In the genomic region with DNA sequence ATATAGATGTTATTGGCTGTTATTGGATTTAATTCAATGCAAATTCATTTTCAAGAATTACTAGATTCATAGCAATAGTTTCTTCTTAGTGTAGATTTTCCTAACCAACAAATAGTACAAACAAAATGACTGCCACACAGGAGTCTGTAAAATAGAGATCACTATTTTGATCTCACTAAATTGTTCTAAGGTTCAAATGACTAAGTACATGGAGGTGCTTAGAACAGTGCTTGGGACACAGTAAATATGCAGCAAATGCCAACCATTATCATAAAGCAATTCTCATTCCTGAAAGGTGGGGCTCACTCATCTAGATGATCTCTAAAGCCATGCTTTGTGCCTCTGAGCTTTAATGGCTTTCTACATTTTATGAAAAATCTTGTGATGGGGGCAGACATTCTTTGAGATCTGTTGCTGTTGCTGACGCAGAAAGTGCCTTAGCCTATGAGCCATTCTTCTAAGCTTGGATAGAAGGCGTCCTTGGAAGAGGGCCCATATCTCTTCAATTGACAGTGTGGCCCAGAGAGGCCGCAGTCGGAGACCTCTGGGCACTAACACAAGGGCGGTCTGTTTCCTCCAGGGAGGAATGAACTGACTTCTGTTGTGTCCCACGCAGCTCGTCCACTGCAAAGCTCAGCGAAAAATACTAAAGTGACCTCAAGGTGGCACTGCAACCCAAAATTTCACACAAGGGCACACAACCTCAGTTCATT, we compare ENCODE assay signal across 8 cellular contexts. TPM values are rescaled to one million over a fixed set of nuclear protein-coding genes. Genes with fewer than 3 reads are reported as not detected.
A peak's percentile ranks its signal among the peaks of the same experiment; 100 is the strongest.
DNase-seq lines count a peak whose midpoint lies in the region; ATAC-seq and TF ChIP-seq lines count a peak whose summit lies in the region.

No MANE protein-coding gene starts in this region.

- H3K4me3 Mint-ChIP-seq in activated naive CD4-positive, alpha-beta T cell treated with anti-CD3 and anti-CD28 coated beads, Interleukin-2, amount 10 ng/mL, durations not matched to agents 7 days and 5 days, result no peak overlapping the region
- H3K4me3 Mint-ChIP-seq in osteocyte (ENCODE audit: unreplicated experiment), result no peak overlapping the region
- no peak overlapping the region for H3K4me3 Mint-ChIP-seq in type B pancreatic cell

- peaks cover 3% of the 10 kb centered on the region; the same call in 1 of the 2 replicates for H3K4me1 ChIP-seq in SJSA1 (replicated peaks)

- H3K9me3 Mint-ChIP-seq in activated naive CD4-positive, alpha-beta T cell treated with anti-CD3 and anti-CD28 coated beads, Interleukin-2, amount 10 ng/mL, durations not matched to agents 7 days and 5 days, result peaks cover 4% of the 10 kb centered on the region
- H3K9me3 Mint-ChIP-seq in osteocyte (ENCODE audit: unreplicated experiment), result no peaks in the 10 kb centered on the region
- H3K9me3 Mint-ChIP-seq in type B pancreatic cell, result no peaks in the 10 kb centered on the region

- peaks cover 51% of the 10 kb centered on the region for H3K4me1 Mint-ChIP-seq in activated naive CD4-positive, alpha-beta T cell treated with anti-CD3 and anti-CD28 coated beads, Interleukin-2, amount 10 ng/mL, durations not matched to agents 7 days and 5 days
- H3K4me1 Mint-ChIP-seq in osteocyte (ENCODE audit: unreplicated experiment) (peaks cover 4% of the 10 kb centered on the region), type B pancreatic cell (ENCODE audit: unreplicated experiment) (peaks cover 5% of the 10 kb centered on the region)

- peaks cover 8% of the 10 kb centered on the region for H3K36me3 Mint-ChIP-seq in activated naive CD4-positive, alpha-beta T cell treated with anti-CD3 and anti-CD28 coated beads, Interleukin-2, amount 10 ng/mL, durations not matched to agents 7 days and 5 days
- H3K36me3 Mint-ChIP-seq in osteocyte (ENCODE audit: unreplicated experiment) (no peaks in the 10 kb centered on the region), type B pancreatic cell (no peaks in the 10 kb centered on the region)

- peak; percentile 71 for TF ChIP-seq CTCF in AG10803 (conservative IDR thresholded peaks at IDR 0.05; ENCODE audit: low read length)
- peak; percentile 84 for TF ChIP-seq CTCF in osteocyte (IDR thresholded peaks at IDR 0.05)
- TF ChIP-seq CTCF in type B pancreatic cell (conservative IDR thresholded peaks at IDR 0.05), result peak; percentile 90

- DNase-seq in AG10803 (ENCODE audit: low read depth) (peak; percentile 62), H7 (peak; percentile 21), SJSA1 (ENCODE audit: low read depth in 1 of 2, low spot score in 2 of 2) (peak; percentile 15 to 45), globus pallidus (ENCODE audit: low spot score) (peak; percentile 99), osteocyte (ENCODE audit: extremely low spot score, unreplicated experiment) (no peak), type B pancreatic cell (ENCODE audit: extremely low spot score, unreplicated experiment) (no peak)
- peak; percentile 76 for DNase-seq in activated naive CD4-positive, alpha-beta T cell treated with anti-CD3 and anti-CD28 coated beads, Interleukin-2, amount 10 ng/mL, durations not matched to agents 7 days and 5 days

- H3K4me3 ChIP-seq in AG10803 (ENCODE audit: low read length) (no peak overlapping the region), H7 (ENCODE audit: insufficient read depth, low read depth, low read length) (no peak overlapping the region), SJSA1 (no peak overlapping the region)

- no peak overlapping the region for H3K27ac Mint-ChIP-seq in activated naive CD4-positive, alpha-beta T cell treated with anti-CD3 and anti-CD28 coated beads, Interleukin-2, amount 10 ng/mL, durations not matched to agents 7 days and 5 days
- H3K27ac Mint-ChIP-seq in osteocyte (ENCODE audit: unreplicated experiment) (no peak overlapping the region), type B pancreatic cell (peak overlapping the region; percentile 51)

- H3K27me3 ChIP-seq in H7 (ENCODE audit: control insufficient read depth, insufficient read depth, low read length), result no peaks in the 10 kb centered on the region
- H3K27me3 ChIP-seq in SJSA1 (replicated peaks), result no peaks in the 10 kb centered on the region

- no peaks in the 10 kb centered on the region for H3K9me3 ChIP-seq in SJSA1 (replicated peaks)

- ATAC-seq in GM21381 (IDR thresholded peaks at IDR 0.05; ENCODE audit: unreplicated experiment), result no peak

- H3K36me3 ChIP-seq in H7 (replicated peaks; ENCODE audit: control insufficient read depth, insufficient read depth, low read length) (no peaks in the 10 kb centered on the region), SJSA1 (no peaks in the 10 kb centered on the region)

- CTCF ChIA-PET in activated naive CD4-positive, alpha-beta T cell treated with anti-CD3 and anti-CD28 coated beads, Interleukin-2, amount 10 ng/mL, durations not matched to agents 7 days and 5 days (lab: Charles Lee), result interaction anchor here (0.6 to 9.5 kb wide), 36 partner anchors 10 to 691 kb away, joined by 3 to 121 read pairs (median 4); partner anchors contain the start of genes FAM114A1, TLR1, TLR10 and TLR6

- H3K27me3 Mint-ChIP-seq in activated naive CD4-positive, alpha-beta T cell treated with anti-CD3 and anti-CD28 coated beads, Interleukin-2, amount 10 ng/mL, durations not matched to agents 7 days and 5 days, result no peaks in the 10 kb centered on the region
- H3K27me3 Mint-ChIP-seq in osteocyte (ENCODE audit: unreplicated experiment), result no peaks in the 10 kb centered on the region
- no peaks in the 10 kb centered on the region for H3K27me3 Mint-ChIP-seq in type B pancreatic cell

- no peak overlapping the region for H3K27ac ChIP-seq in SJSA1

RNA-seq across cellular contexts. Expression of gene TLR10, which starts 23.6 kb away (rescaled TPM):
- not detected in 2 replicates for total RNA-seq in H7 (2014; rRNA removed; shearing (Covaris generic))
- not detected in 2 replicates for total RNA-seq in SJSA1 (2014; rRNA removed; shearing (Covaris generic))
- not detected in 2 replicates for total RNA-seq in osteocyte
- 0.22 and 0.81 TPM in 2 replicates for total RNA-seq in type B pancreatic cell (ENCODE audit: low replicate concordance)

RNA-seq across cellular contexts. Expression of gene TLR1, which starts 45.4 kb away (rescaled TPM):
- total RNA-seq in H7 (2014; rRNA removed; shearing (Covaris generic)), result 0.03 TPM in 1 of 2 replicates, not detected in the other
- total RNA-seq in SJSA1 (2014; rRNA removed; shearing (Covaris generic)), result 0.41 and 1.1 TPM in 2 replicates
- 0.42 and 0.48 TPM in 2 replicates for total RNA-seq in osteocyte
- 0.36 and 0.55 TPM in 2 replicates for total RNA-seq in type B pancreatic cell (ENCODE audit: low replicate concordance)

Comparison
In these comparisons a context has a peak if more than half of its experiments do, and no peak if none do; other contexts are left out.
1. DNase-seq: peak in AG10803 (single experiment), H7 (single experiment), SJSA1 (2 of 2), activated naive CD4-positive, alpha-beta T cell treated with anti-CD3 and anti-CD28 coated beads, Interleukin-2, amount 10 ng/mL, durations not matched to agents 7 days and 5 days (single experiment) and globus pallidus (single experiment); none in osteocyte (single experiment) and type B pancreatic cell (single experiment).
2. Peak in every context shown above with its lines, with median percentiles within 50 percentile points of each other: CTCF ChIP-seq.